In the genomic region with DNA sequence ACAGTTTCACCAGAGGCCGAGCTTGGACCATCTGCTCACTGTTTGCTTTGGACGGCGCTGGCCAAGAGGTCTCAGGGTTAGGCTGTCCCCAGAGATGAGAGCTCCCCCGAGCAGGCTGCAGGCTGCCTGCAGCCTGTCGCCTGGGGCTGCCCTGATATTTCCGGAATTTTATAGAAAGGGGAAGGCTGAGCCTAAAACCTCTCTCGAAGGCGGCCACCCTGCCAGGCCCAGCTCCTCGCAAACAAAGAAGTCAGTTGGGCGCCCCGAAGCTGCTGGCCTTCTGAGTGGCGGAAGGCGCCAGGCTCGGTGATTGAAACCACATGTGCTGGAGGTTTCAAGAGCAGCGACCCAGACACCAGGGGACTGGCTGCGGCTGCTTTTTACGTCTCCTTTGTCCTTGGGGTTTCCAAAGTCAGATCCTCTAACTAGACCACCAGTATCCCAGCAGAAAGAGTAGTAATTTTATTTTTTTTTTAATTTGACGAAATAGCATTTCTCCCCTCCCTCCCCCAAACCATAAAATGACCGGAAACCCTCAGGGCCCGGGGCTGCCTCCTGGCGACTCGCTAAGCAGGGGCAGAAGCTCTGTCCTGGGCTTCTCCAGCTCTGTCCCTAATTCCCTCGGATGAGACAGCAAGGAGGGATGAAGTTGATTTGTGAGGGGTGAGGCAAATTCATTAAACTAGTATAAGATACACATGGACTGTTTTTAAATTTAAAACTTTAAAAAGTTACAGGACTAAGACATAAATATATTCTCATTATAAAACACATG, we compare ENCODE assay signal across 8 cellular contexts.
DNase-seq lines count a peak whose midpoint lies in the region; ATAC-seq and TF ChIP-seq lines count a peak whose summit lies in the region.

No MANE protein-coding gene starts in this region.

- peaks cover 4% of the 10 kb centered on the region for H3K4me1 ChIP-seq in neuron (ENCODE audit: insufficient read depth, low read length)

- DNase-seq in C1 segment of cervical spinal cord (lab: John Stamatoyannopoulos, UW) = peak in 8 of 14 donors; percentile 13 to 68 (median 25)
- DNase-seq in NOMO-1 treated with DMSO at 0.1 percent for 48 hours (lab: John Stamatoyannopoulos, UW; ENCODE audit: unreplicated experiment) = peak; percentile 76
- DNase-seq in foreskin fibroblast = peak; percentile 90 to 95
- no peak for DNase-seq in NCI-H774 (lab: John Stamatoyannopoulos, UW)

- H3K9me3 ChIP-seq in neuron (ENCODE audit: low read length) = no peaks in the 10 kb centered on the region

- no peaks in the 10 kb centered on the region for H3K27me3 ChIP-seq in neuron (ENCODE audit: insufficient read depth, low read length)

- H2AFZ ChIP-seq in neuron (ENCODE audit: low read depth, low read length) = peak overlapping the region; percentile 63

- peak overlapping the region in 1 of 2 donors; percentile 36 for H3K4me3 ChIP-seq in foreskin fibroblast (ENCODE audit: low read depth in 1 of 2, low read length in 2 of 2)
- no peak overlapping the region for H3K4me3 ChIP-seq in neuron (ENCODE audit: low read length)

- no peaks in the 10 kb centered on the region for H3K36me3 ChIP-seq in neuron (ENCODE audit: insufficient read depth, low read length)

- TF ChIP-seq CTCF in foreskin fibroblast (IDR thresholded peaks at IDR 0.05; ENCODE audit: low read depth, low read length) = no peak

- ATAC-seq in HG03135 (IDR thresholded peaks at IDR 0.05; ENCODE audit: unreplicated experiment) (no peak), HG03439 (IDR thresholded peaks at IDR 0.05; ENCODE audit: unreplicated experiment) (no peak), GM19463 (IDR thresholded peaks at IDR 0.05; ENCODE audit: unreplicated experiment) (no peak)
